24 cellular contexts compared by ENCODE assay signal in the genomic region with DNA sequence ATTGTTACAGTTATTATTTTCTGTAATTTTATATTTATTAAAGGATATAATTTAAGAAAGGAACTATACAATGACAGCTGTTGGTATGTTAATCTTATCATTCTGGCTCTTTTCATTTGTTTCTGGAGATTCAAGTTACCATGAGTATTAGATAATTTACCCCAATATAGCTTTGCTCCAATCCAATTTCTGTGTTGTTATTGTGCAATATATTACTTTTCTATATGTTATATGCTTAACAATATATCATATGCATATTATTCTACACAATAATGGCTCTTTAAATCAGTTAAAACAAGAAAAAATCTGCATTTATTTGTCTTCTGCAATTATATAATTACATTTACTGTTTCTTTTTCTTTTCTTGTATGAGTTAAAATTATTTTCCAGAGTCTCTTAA.
A peak's percentile ranks its signal among the peaks of the same experiment; 100 is the strongest.
DNase-seq lines count a peak whose midpoint lies in the region; ATAC-seq, FAIRE-seq and TF ChIP-seq lines count a peak whose summit lies in the region.
"Had no signal": no experiment of that assay in that cellular context is flagged by ENCODE, and none has a peak within 500 bp of the region (broad histone marks: within the 10 kb centered on the region; RNA-seq: fewer than 3 reads in every experiment).

No MANE protein-coding gene starts in this region.

- intact Hi-C loops in HepG2 (cut with micrococcal nuclease; ENCODE audit: unreplicated experiment): no loop called here
- intact Hi-C loops in right lobe of liver (cut with DNase I): no loop called here

- no peak for FAIRE-seq in HepG2 (lab: Jason Lieb, UNC)
- FAIRE-seq: GM12878, GM12892, GM18507 had no signal

- no peaks in the 10 kb centered on the region for H4K20me1 ChIP-seq in HepG2 (ENCODE audit: insufficient read depth, low read length)
- H4K20me1 ChIP-seq: BLaER1 had no signal

- BruUV-seq in HepG2 (replicated peaks; lab: Mats Ljungman, UMichigan): no TSS peak

- ATAC-seq in HepG2 (no peak), right lobe of liver (no peak), HG03280 (IDR thresholded peaks at IDR 0.05; ENCODE audit: unreplicated experiment) (no peak)
- ATAC-seq: GM12878 had no signal

- no peak for TF ChIP-seq POLR2A in HepG2 (IDR thresholded peaks at IDR 0.05; ENCODE audit: insufficient read depth in 1 of 2, low read depth in 2 of 2, low read length in 2 of 2)
- TF ChIP-seq POLR2A in right lobe of liver (IDR thresholded peaks at IDR 0.05): no peak

- no peak for TF ChIP-seq RAD21 in HepG2 (CRISPR knock-in tag; IDR thresholded peaks at IDR 0.05)

- in situ Hi-C loops in HepG2 (cut with HindIII; ENCODE audit: extremely low pct_ligation_motif_present, low pct_unique_long_range_greater_than_20kb): no loop called here

- H3K9ac ChIP-seq in HepG2 (ENCODE audit: insufficient read depth, low read depth, low read length): no peak overlapping the region
- H3K9ac ChIP-seq: BLaER1 had no signal

- CTCF ChIA-PET in HepG2 (lab: Yijun Ruan, JAX; ENCODE audit: low intra/inter-chr PET ratio, low total read pairs): no interaction called here

- no peaks in the 10 kb centered on the region for H3K79me2 ChIP-seq in HepG2 (ENCODE audit: insufficient read depth, low read length)

- H3K9me3 ChIP-seq in HepG2 (ENCODE audit: low read length): no peaks in the 10 kb centered on the region
- H3K9me3 ChIP-seq in right lobe of liver: no peaks in the 10 kb centered on the region
- H3K9me3 ChIP-seq: BE2C, BLaER1 had no signal

- no peak overlapping the region for H3K4me2 ChIP-seq in HepG2 (ENCODE audit: low read depth, low read length)
- H3K4me2 ChIP-seq: BLaER1 had no signal

- no peak for DNase-seq in HepG2 (ENCODE audit: low spot score)
- no peak for DNase-seq in right lobe of liver
- peak; percentile 33 for DNase-seq in NCI-H460 (ENCODE audit: extremely low read depth, low read depth)
- no peak for DNase-seq in NCI-H2029 treated with DMSO at 0.1 percent for 48 hours (lab: John Stamatoyannopoulos, UW)
- DNase-seq: ACHN; BE2C; C1 segment of cervical spinal cord; CD4-positive, alpha-beta memory T cell; CD4-positive, CD25-positive, alpha-beta regulatory T cell; CD8-positive, alpha-beta memory T cell; COR-L47; DMS 273 treated with DMSO at 0.1 percent for 48 hours; DMS153; DMS53; DMS79; DND-41; EL; GDM1 had no signal

- TF ChIP-seq EP300 in HepG2 (IDR thresholded peaks at IDR 0.05; ENCODE audit: low read depth in 2 of 2, low read length in 2 of 2) (no peak), HepG2 (CRISPR knock-in tag; IDR thresholded peaks at IDR 0.05; ENCODE audit: borderline replicate concordance) (no peak)

- H3K27ac ChIP-seq in HepG2 (ENCODE audit: extremely low read length, insufficient read depth, low read length) (no peak overlapping the region), right lobe of liver (no peak overlapping the region)
- H3K27ac ChIP-seq: 22Rv1, BLaER1 had no signal

- H3K27me3 ChIP-seq in HepG2 (ENCODE audit: control insufficient read depth in 1 of 2, insufficient read depth in 2 of 2, low read length in 2 of 2): no peaks in the 10 kb centered on the region; a peak in 1 of 5 replicates
- H3K27me3 ChIP-seq in right lobe of liver: no peaks in the 10 kb centered on the region
- H3K27me3 ChIP-seq: BE2C, BLaER1 had no signal

- no peak for TF ChIP-seq CTCF in HepG2 (CRISPR knock-in tag; IDR thresholded peaks at IDR 0.05)
- TF ChIP-seq CTCF in right lobe of liver (IDR thresholded peaks at IDR 0.05): no peak

- H3K36me3 ChIP-seq in HepG2 (replicated peaks in 1 of 2; ENCODE audit: control insufficient read depth in 1 of 2, insufficient read depth in 2 of 2, low read length in 2 of 2): no peaks in the 10 kb centered on the region
- no peaks in the 10 kb centered on the region for H3K36me3 ChIP-seq in right lobe of liver
- H3K36me3 ChIP-seq: BE2C, BLaER1 had no signal

- no peak overlapping the region for H2AFZ ChIP-seq in HepG2 (ENCODE audit: low read length)

- POLR2A ChIA-PET in HepG2 (lab: Yijun Ruan, JAX): no interaction called here

- H3K4me1 ChIP-seq in HepG2 (ENCODE audit: insufficient read depth, low read length) (no peaks in the 10 kb centered on the region), right lobe of liver (no peaks in the 10 kb centered on the region)
- H3K4me1 ChIP-seq: BLaER1 had no signal

- H3K4me3 ChIP-seq in HepG2 (replicated peaks in 1 of 3; ENCODE audit: insufficient read depth in 1 of 3, low read depth in 2 of 3, low read length in 3 of 3) (no peak overlapping the region), right lobe of liver (no peak overlapping the region)
- H3K4me3 ChIP-seq: BLaER1, GM12878 had no signal

TF ChIP-seq in HepG2, 621 proteins besides CTCF, POLR2A, EP300 and RAD21:
- TF ChIP-seq GTF3A (CRISPR knock-in tag; conservative IDR thresholded peaks at IDR 0.05) (no peak), FOXO1 (CRISPR knock-in tag; IDR thresholded peaks at IDR 0.05) (no peak), ZNF430 (CRISPR knock-in tag; IDR thresholded peaks at IDR 0.05) (no peak), RFXANK (CRISPR knock-in tag; IDR thresholded peaks at IDR 0.05) (no peak), CEBPB (IDR thresholded peaks at IDR 0.05; ENCODE audit: borderline replicate concordance, low read depth, low read length) (0 out of 2 replicates have a peak, but pooled peaks have one; percentile 25)
